In genomic region chr12:92138626-92139025, GRCh38 we compare ENCODE assay signal across 10 cellular contexts. TPM values are rescaled to one million over a fixed set of nuclear protein-coding genes. Genes with fewer than 3 reads are reported as not detected.
DNase-seq lines count a peak whose midpoint lies in the region; ATAC-seq and TF ChIP-seq lines count a peak whose summit lies in the region.
"Had no signal": no experiment of that assay in that cellular context is flagged by ENCODE, and none has a peak within 500 bp of the region (broad histone marks: within the 10 kb centered on the region; RNA-seq: fewer than 3 reads in every experiment).

No MANE protein-coding gene starts in this region.

- H3K79me2 ChIP-seq in ACC112 (ENCODE audit: control insufficient read depth, insufficient read depth, low read length, unreplicated experiment), result peaks cover 85% of the 10 kb centered on the region

- H3K9me3 Mint-ChIP-seq in chondrocyte (ENCODE audit: low read depth) (no peaks in the 10 kb centered on the region), natural killer cell (no peaks in the 10 kb centered on the region)

- intact Hi-C loops in natural killer cell (cut with micrococcal nuclease), result no loop called here

- no peak overlapping the region for H3K9ac ChIP-seq in HUES48 (ENCODE audit: low read depth, low read length)

- peaks cover 93% of the 10 kb centered on the region for H3K4me1 Mint-ChIP-seq in chondrocyte (ENCODE audit: low read depth)
- H3K4me1 Mint-ChIP-seq in natural killer cell, result peaks cover 71 to 90% of the 10 kb centered on the region in 2 donors

- H3K27ac Mint-ChIP-seq in chondrocyte (ENCODE audit: unreplicated experiment), result peak overlapping the region; percentile 62
- peak overlapping the region; percentile 88 to 98 for H3K27ac Mint-ChIP-seq in natural killer cell

- H3K9me3 ChIP-seq in HUES48 (ENCODE audit: control insufficient read depth, insufficient read depth, low read length), result no peaks in the 10 kb centered on the region

- H3K36me3 Mint-ChIP-seq in chondrocyte (ENCODE audit: low read depth) (peaks cover 6% of the 10 kb centered on the region), natural killer cell (peaks cover 35% of the 10 kb centered on the region)

- H3K4me1 ChIP-seq in ACC112 (ENCODE audit: control insufficient read depth, insufficient read depth, low read length, unreplicated experiment) (peaks cover 66% of the 10 kb centered on the region), HUES48 (ENCODE audit: control insufficient read depth, insufficient read depth, low read length) (peaks cover 78% of the 10 kb centered on the region)

- H3K27me3 Mint-ChIP-seq in chondrocyte (ENCODE audit: low read depth) (no peaks in the 10 kb centered on the region), natural killer cell (ENCODE audit: low read depth in 2 of 2) (no peaks in the 10 kb centered on the region)

- H3K27ac ChIP-seq in ACC112 (ENCODE audit: low read depth, low read length), result peak overlapping the region; percentile 96
- H3K27ac ChIP-seq in HUES48 (ENCODE audit: low read depth, low read length), result no peak overlapping the region

- no peak for ATAC-seq in natural killer cell
- ATAC-seq: activated CD4-positive, CD25-positive, alpha-beta regulatory T cell treated with anti-CD3 and anti-CD28 coated beads, Interleukin-2, amount 50 U/mL, for 24 hours had no signal

- H3K27me3 ChIP-seq in ACC112 (ENCODE audit: insufficient read depth, low read length) (no peaks in the 10 kb centered on the region), HUES48 (ENCODE audit: control insufficient read depth, insufficient read depth, low read length) (no peaks in the 10 kb centered on the region)

- H3K4me3 Mint-ChIP-seq in chondrocyte (ENCODE audit: unreplicated experiment) (no peak overlapping the region), natural killer cell (peak overlapping the region; percentile 88)

- TF ChIP-seq CTCF in chondrocyte (IDR thresholded peaks at IDR 0.05) (no peak), natural killer cell (IDR thresholded peaks at IDR 0.05) (no peak)

- H3K36me3 ChIP-seq in ACC112 (ENCODE audit: insufficient read depth, low read length), result peaks cover 23% of the 10 kb centered on the region
- peaks cover 40% of the 10 kb centered on the region for H3K36me3 ChIP-seq in HUES48 (ENCODE audit: control insufficient read depth, insufficient read depth, low read length)

- H2AFZ ChIP-seq in ACC112 (ENCODE audit: low read length, unreplicated experiment), result no peak overlapping the region

- H3K4me3 ChIP-seq in ACC112 (ENCODE audit: low read depth, low read length) (peak overlapping the region; percentile 97), HUES48 (ENCODE audit: low read depth, low read length) (peak overlapping the region; percentile 9; the same call in 1 of the 2 replicates)

- no peak for DNase-seq in chondrocyte (ENCODE audit: low spot score)
- no peak for DNase-seq in natural killer cell
- DNase-seq in NCI-H526 (lab: John Stamatoyannopoulos, UW), result no peak
- no peak for DNase-seq in kidney glomerular epithelial cell (lab: John Stamatoyannopoulos, UW)
- no peak for DNase-seq in stimulated activated CD4-positive, alpha-beta T cell treated with anti-CD3 and anti-CD28 coated beads, Interleukin-2, amount 100 ng/mL, for 24 hours
- DNase-seq in NCI-H128 (lab: John Stamatoyannopoulos, UW; ENCODE audit: unreplicated experiment), result no peak
- DNase-seq: NCI-H1417 had no signal

RNA-seq across cellular contexts. Expression of gene BTG1, which starts 7.0 kb away (rescaled TPM):
- total RNA-seq in chondrocyte (28.3 to 56.8 TPM (median 53.6 TPM) in 3 replicates), natural killer cell (1,000 to 10,000 TPM in 1 of 3 donors, 100 to 1,000 TPM in 2; 801 to 1,037 (median 830) TPM)

Comparison
In these comparisons a context has a peak if more than half of its experiments do, and no peak if none do; other contexts are left out.
1. RNA of gene BTG1, which starts 7.0 kb away (total RNA-seq): 801 to 1,037 TPM in natural killer cell; 28.3 to 56.8 TPM in chondrocyte; every median in the first group is over 10 times any median in the second.